In the genomic region with DNA sequence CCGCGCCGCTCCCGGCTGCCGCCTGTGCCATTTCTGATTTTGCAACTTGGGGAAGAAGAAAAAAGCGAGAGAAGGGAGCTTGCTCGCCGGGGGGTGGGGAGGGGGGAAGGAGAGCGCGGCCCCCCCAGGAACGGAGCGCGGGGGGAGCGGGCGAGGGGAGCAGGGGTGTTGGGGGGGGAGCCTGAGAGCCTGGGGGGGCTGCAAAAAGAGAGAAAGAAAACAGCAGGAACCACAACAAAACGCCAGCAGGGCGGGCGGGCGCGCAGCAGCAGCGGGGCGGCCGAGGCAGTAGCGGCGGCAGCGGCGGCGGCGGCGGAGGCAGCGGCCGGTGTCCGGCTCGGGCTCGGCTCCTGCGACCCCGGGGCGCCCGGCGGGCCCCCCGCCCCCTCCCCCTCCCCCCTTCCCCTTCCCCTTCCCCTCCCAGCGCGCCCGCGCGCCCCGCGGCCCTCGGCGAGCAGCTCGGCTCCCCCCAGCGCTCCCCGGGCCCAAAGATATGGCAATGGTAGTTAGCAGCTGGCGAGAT, we compare ENCODE assay signal across 10 cellular contexts. TPM values are rescaled to one million over a fixed set of nuclear protein-coding genes. Genes with fewer than 3 reads are reported as not detected.
A peak's percentile ranks its signal among the peaks of the same experiment; 100 is the strongest.
DNase-seq lines count a peak whose midpoint lies in the region; ATAC-seq and TF ChIP-seq lines count a peak whose summit lies in the region.
"Had no signal": no experiment of that assay in that cellular context is flagged by ENCODE, and none has a peak within 500 bp of the region (broad histone marks: within the 10 kb centered on the region; RNA-seq: fewer than 3 reads in every experiment).

No MANE protein-coding gene starts in this region.

- H3K9ac ChIP-seq in NT2/D1 (ENCODE audit: insufficient read length, low read depth) (no peak overlapping the region), skeletal muscle satellite cell (ENCODE audit: low read depth, low read length) (peak overlapping the region; percentile 98)

- no peaks in the 10 kb centered on the region for H3K9me3 Mint-ChIP-seq in CD4-positive, alpha-beta T cell
- H3K9me3 Mint-ChIP-seq: stimulated activated effector memory CD8-positive, alpha-beta T cell treated with anti-CD3 and anti-CD28 coated beads, Interleukin-12 subunit alpha, Interleukin-12 subunit beta, amount 100 ng/mL, for 72 hours had no signal

- CTCF ChIA-PET in CD4-positive, alpha-beta T cell (lab: Charles Lee): no interaction called here

- DNase-seq in NCI-H1105 treated with DMSO at 0.1 percent for 48 hours (lab: John Stamatoyannopoulos, UW): peak; percentile 18
- DNase-seq in NCI-H1105 (lab: John Stamatoyannopoulos, UW): no peak
- DNase-seq in NT2/D1 (ENCODE audit: low read depth, low spot score): no peak
- no peak for DNase-seq in fibroblast of pulmonary artery (ENCODE audit: low read depth)
- no peak for DNase-seq in T-helper 9 cell
- DNase-seq in CD4-positive, alpha-beta T cell: no peak
- DNase-seq in DMS153 (lab: John Stamatoyannopoulos, UW): no peak
- DNase-seq: activated CD4-positive, CD25-positive, alpha-beta regulatory T cell had no signal

- no peak overlapping the region for H3K27ac ChIP-seq in CD4-positive, alpha-beta T cell (ENCODE audit: low read depth, low read length)

- peaks cover 29% of the 10 kb centered on the region for H3K4me1 Mint-ChIP-seq in CD4-positive, alpha-beta T cell (ENCODE audit: low read depth)

- no peaks in the 10 kb centered on the region for H3K36me3 ChIP-seq in NT2/D1 (ENCODE audit: insufficient read depth, insufficient read length, low read length)
- peaks cover 36% of the 10 kb centered on the region for H3K36me3 ChIP-seq in skeletal muscle satellite cell (ENCODE audit: insufficient read depth, low read length)

- H3K9me3 ChIP-seq in NT2/D1 (ENCODE audit: insufficient read depth, low read length) (no peaks in the 10 kb centered on the region), skeletal muscle satellite cell (replicated peaks; ENCODE audit: low read length) (no peaks in the 10 kb centered on the region)
- no peaks in the 10 kb centered on the region for H3K9me3 ChIP-seq in CD4-positive, alpha-beta T cell (ENCODE audit: control insufficient read depth, low read length)

- H3K27me3 Mint-ChIP-seq in CD4-positive, alpha-beta T cell: peaks cover 59% of the 10 kb centered on the region

- H3K4me3 ChIP-seq in NT2/D1 (ENCODE audit: insufficient read length, low read depth): peak overlapping the region; percentile 26
- H3K4me3 ChIP-seq in fibroblast of pulmonary artery (replicated peaks; ENCODE audit: low read depth, low read length): peak overlapping the region; percentile 89
- peak overlapping the region; percentile 95 for H3K4me3 ChIP-seq in skeletal muscle satellite cell (ENCODE audit: low read length)

- no peak for TF ChIP-seq CTCF in fibroblast of pulmonary artery (IDR thresholded peaks at IDR 0.05; ENCODE audit: low read length, missing control alignments)
- TF ChIP-seq CTCF in CD4-positive, alpha-beta T cell (IDR thresholded peaks at IDR 0.05): no peak

- H3K27me3 ChIP-seq in NT2/D1 (ENCODE audit: insufficient read depth, insufficient read length): peaks cover 85% of the 10 kb centered on the region
- no peaks in the 10 kb centered on the region for H3K27me3 ChIP-seq in skeletal muscle satellite cell (ENCODE audit: control insufficient read depth, insufficient read depth, low read length)
- H3K27me3 ChIP-seq in CD4-positive, alpha-beta T cell (ENCODE audit: control insufficient read depth, insufficient read depth, low read length): peaks cover 79% of the 10 kb centered on the region

- intact Hi-C loops in CD4-positive, alpha-beta T cell (cut with DNase I, micrococcal nuclease): loop anchor here (5.0 kb wide), 2 partner anchors 33 to 1153 kb away; no protein-coding TSS in a partner anchor

- H3K4me1 ChIP-seq in NT2/D1 (ENCODE audit: insufficient read depth, insufficient read length): peaks cover 15% of the 10 kb centered on the region
- H3K4me1 ChIP-seq in skeletal muscle satellite cell (ENCODE audit: control insufficient read depth, insufficient read depth, low read length): peaks cover 22% of the 10 kb centered on the region

- POLR2A ChIA-PET in CD4-positive, alpha-beta T cell (lab: Charles Lee): interaction anchor here (0.7 kb wide), 1 partner anchor 254 kb away, joined by 3 read pairs; no protein-coding TSS in a partner anchor

- H3K27ac Mint-ChIP-seq in CD4-positive, alpha-beta T cell: no peak overlapping the region
- H3K27ac Mint-ChIP-seq: stimulated activated effector memory CD8-positive, alpha-beta T cell treated with anti-CD3 and anti-CD28 coated beads, Interleukin-12 subunit alpha, Interleukin-12 subunit beta, amount 100 ng/mL, for 72 hours had no signal

- H3K36me3 Mint-ChIP-seq in CD4-positive, alpha-beta T cell (ENCODE audit: low read depth): no peaks in the 10 kb centered on the region

- no peak overlapping the region for H3K4me3 Mint-ChIP-seq in CD4-positive, alpha-beta T cell

- H3K4me2 ChIP-seq in skeletal muscle satellite cell (ENCODE audit: low read length): peak overlapping the region; percentile 96

- ATAC-seq in CD4-positive, alpha-beta T cell (ENCODE audit: poor library complexity): no peak

RNA-seq across cellular contexts. Expression of a gene that starts 1.6 kb away (rescaled TPM):
- total RNA-seq in skeletal muscle satellite cell (2012; rRNA removed): 15.7 and 19.5 TPM in 2 replicates
- total RNA-seq in CD4-positive, alpha-beta T cell: not detected

RNA-seq across cellular contexts. Expression of a gene that starts 3.6 kb away (rescaled TPM):
- total RNA-seq in skeletal muscle satellite cell (2012; rRNA removed): 11.6 and 18.8 TPM in 2 replicates
- not detected for total RNA-seq in CD4-positive, alpha-beta T cell

Comparison
In these comparisons a context has a peak if more than half of its experiments do, and no peak if none do; other contexts are left out.
1. H3K4me3 ChIP-seq: peak in every context shown above with its lines; median percentile 95 in skeletal muscle satellite cell; 89 in fibroblast of pulmonary artery; 26 in NT2/D1.